Comparison of ENCODE assay signal across 21 cellular contexts in the genomic region with DNA sequence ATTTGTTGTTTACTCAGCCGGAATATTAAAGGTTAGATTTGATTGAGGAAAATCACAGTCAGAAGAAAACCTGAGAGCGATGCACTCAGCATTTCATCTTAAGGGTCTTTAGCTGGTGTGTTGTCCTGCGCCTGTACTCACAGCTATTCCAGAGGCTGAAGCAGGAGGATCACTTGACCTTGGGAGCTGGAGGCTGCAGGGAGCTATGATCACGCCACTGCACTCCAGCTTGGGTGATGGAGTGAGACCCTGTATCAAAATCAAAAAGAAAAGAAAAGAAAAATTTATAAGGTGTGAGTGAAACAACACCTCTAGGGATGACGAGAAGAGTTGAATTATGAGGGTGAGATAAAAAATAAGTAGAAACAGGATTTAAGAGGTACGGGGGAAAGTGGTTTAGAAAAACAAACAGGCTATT.
DNase-seq lines count a peak whose midpoint lies in the region; ATAC-seq and TF ChIP-seq lines count a peak whose summit lies in the region.
"Had no signal": no experiment of that assay in that cellular context is flagged by ENCODE, and none has a peak within 500 bp of the region (broad histone marks: within the 10 kb centered on the region; RNA-seq: fewer than 3 reads in every experiment).

No MANE protein-coding gene starts in this region.

- no peaks in the 10 kb centered on the region for H3K4me1 ChIP-seq in HUES6 (ENCODE audit: control insufficient read depth, insufficient read depth, low read length)
- peaks cover 11% of the 10 kb centered on the region; the same call in 1 of the 2 replicates for H3K4me1 ChIP-seq in Panc1 (ENCODE audit: control insufficient read depth, insufficient read depth, low read length)
- H3K4me1 ChIP-seq in hepatocyte (ENCODE audit: insufficient read depth): peaks cover 3% of the 10 kb centered on the region
- H3K4me1 ChIP-seq: tibial artery had no signal

- H3K27ac Mint-ChIP-seq in Calu3 (ENCODE audit: unreplicated experiment): no peak overlapping the region
- H3K27ac Mint-ChIP-seq: IgD-negative memory B cell; naive thymus-derived CD8-positive, alpha-beta T cell had no signal

- in situ Hi-C loops in Panc1 (cut with HindIII; ENCODE audit: low pct_unique_long_range_greater_than_20kb, low sequenced_read_pairs): no loop called here

- ATAC-seq in Panc1 (no peak), HG02678 (IDR thresholded peaks at IDR 0.05; ENCODE audit: unreplicated experiment) (no peak)
- ATAC-seq: activated CD4-positive, CD25-positive, alpha-beta regulatory T cell treated with anti-CD3 and anti-CD28 coated beads, Interleukin-2, amount 50 U/mL, for 24 hours; left cardiac atrium; naive thymus-derived CD8-positive, alpha-beta T cell had no signal

- 70% methylated on average over 6 of the region's 6 CpGs for WGBS in hepatocyte (ENCODE audit: low lambda C conversion rate, missing lambda C conversion rate)

- H3K9ac ChIP-seq in HUES6 (ENCODE audit: low read length): no peak overlapping the region
- H3K9ac ChIP-seq: GM23248 had no signal

- H3K79me2 ChIP-seq in hepatocyte: no peaks in the 10 kb centered on the region

- H3K4me1 Mint-ChIP-seq in Calu3 (ENCODE audit: low read depth, unreplicated experiment): peaks cover 18% of the 10 kb centered on the region
- H3K4me1 Mint-ChIP-seq: activated naive CD8-positive, alpha-beta T cell treated with anti-CD3 and anti-CD28 coated beads for 36 hours; IgD-negative memory B cell; naive thymus-derived CD8-positive, alpha-beta T cell had no signal

- peak overlapping the region; percentile 68 for H3K4me3 Mint-ChIP-seq in Calu3 (ENCODE audit: low read depth, unreplicated experiment)
- H3K4me3 Mint-ChIP-seq: activated naive CD8-positive, alpha-beta T cell treated with anti-CD3 and anti-CD28 coated beads for 36 hours; IgD-negative memory B cell; naive thymus-derived CD8-positive, alpha-beta T cell had no signal

- H3K9me3 ChIP-seq in HUES6 (ENCODE audit: control insufficient read depth, insufficient read depth, low read depth, low read length) (no peaks in the 10 kb centered on the region), Panc1 (ENCODE audit: control insufficient read depth, insufficient read depth, low read depth, low read length) (no peaks in the 10 kb centered on the region), hepatocyte (ENCODE audit: low read depth) (no peaks in the 10 kb centered on the region)
- H3K9me3 ChIP-seq: tibial artery had no signal

- H3K36me3 ChIP-seq in HUES6 (ENCODE audit: control insufficient read depth, insufficient read depth, low read length): no peaks in the 10 kb centered on the region; the same call in 1 of the 2 replicates
- no peaks in the 10 kb centered on the region for H3K36me3 ChIP-seq in Panc1 (ENCODE audit: control insufficient read depth, insufficient read depth, low read length)
- no peaks in the 10 kb centered on the region for H3K36me3 ChIP-seq in hepatocyte (replicated peaks; ENCODE audit: insufficient read depth, low read depth)
- H3K36me3 ChIP-seq: brain microvascular endothelial cell, tibial artery had no signal

- no peaks in the 10 kb centered on the region for H3K9me3 Mint-ChIP-seq in Calu3 (ENCODE audit: low read depth, unreplicated experiment)
- H3K9me3 Mint-ChIP-seq: activated naive CD8-positive, alpha-beta T cell treated with anti-CD3 and anti-CD28 coated beads for 36 hours had no signal

- no peaks in the 10 kb centered on the region for H4K20me1 ChIP-seq in hepatocyte (ENCODE audit: insufficient read depth, poor library complexity, severe bottlenecking)

- H3K27ac ChIP-seq in HUES6 (ENCODE audit: low read depth, low read length): no peak overlapping the region
- peak overlapping the region; percentile 2; the same call in 1 of the 2 replicates for H3K27ac ChIP-seq in Panc1 (ENCODE audit: low read length)
- H3K27ac ChIP-seq in hepatocyte: no peak overlapping the region
- H3K27ac ChIP-seq: brain microvascular endothelial cell, GM23248, tibial artery had no signal

- no peak overlapping the region for H2AFZ ChIP-seq in hepatocyte
- H2AFZ ChIP-seq: GM23248 had no signal

- H3K4me2 ChIP-seq in hepatocyte: peak overlapping the region; percentile 68

- CTCF ChIA-PET in Calu3 (lab: Charles Lee) (interaction anchor here (0.7 to 1.2 kb wide), 4 partner anchors 11 to 790 kb away, joined by 3 to 5 read pairs (median 3); no protein-coding TSS in a partner anchor), Panc1 (lab: Charles Lee) (no interaction called here)

- BruUV-seq in Calu3 (replicated peaks; lab: Mats Ljungman, UMichigan) (no TSS peak), Panc1 (replicated peaks; lab: Mats Ljungman, UMichigan) (no TSS peak)

- H3K27me3 ChIP-seq in HUES6 (ENCODE audit: control insufficient read depth, insufficient read depth, low read length): peaks cover 20% of the 10 kb centered on the region; the same call in 1 of the 2 replicates
- no peaks in the 10 kb centered on the region for H3K27me3 ChIP-seq in Panc1 (ENCODE audit: control insufficient read depth, insufficient read depth, low read length)
- H3K27me3 ChIP-seq in hepatocyte: peaks cover 77% of the 10 kb centered on the region
- H3K27me3 ChIP-seq: brain microvascular endothelial cell had no signal

- intact Hi-C loops in Calu3 (cut with micrococcal nuclease; ENCODE audit: unreplicated experiment) (loop anchor here (5.0 to 10.0 kb wide), 2 partner anchors 33 to 56 kb away; no protein-coding TSS in a partner anchor), Panc1 (cut with micrococcal nuclease; ENCODE audit: unreplicated experiment) (loop anchor here (5.0 kb wide), 1 partner anchor 33 kb away; no protein-coding TSS in a partner anchor)

- POLR2A ChIA-PET in Panc1 (lab: Charles Lee): interaction anchor here (0.6 kb wide), 2 partner anchors 19 to 26 kb away, joined by 7 to 11 read pairs; no protein-coding TSS in a partner anchor

- H3K36me3 Mint-ChIP-seq in Calu3 (ENCODE audit: insufficient read depth, unreplicated experiment): peaks cover 12% of the 10 kb centered on the region
- H3K36me3 Mint-ChIP-seq: IgD-negative memory B cell had no signal

- DNase-seq in Calu3 (no peak), Panc1 (ENCODE audit: low read depth, low spot score) (no peak), hepatocyte (ENCODE audit: low spot score) (no peak), GM10266 (ENCODE audit: extremely low spot score) (no peak)
- DNase-seq in stimulated activated CD4-positive, alpha-beta T cell treated with anti-CD3 and anti-CD28 coated beads, Interleukin-2, amount 100 ng/mL, for 24 hours: no peak
- DNase-seq: activated CD8-positive, alpha-beta memory T cell treated with anti-CD3 and anti-CD28 coated beads for 24 hours; activated naive CD8-positive, alpha-beta T cell treated with anti-CD3 and anti-CD28 coated beads for 36 hours; AML-193; COR-L47; cortex of kidney; GM23248; left cardiac atrium; naive thymus-derived CD8-positive, alpha-beta T cell; NCI-H1092 treated with DMSO at 0.1 percent for 48 hours; T-helper 9 cell; tibial artery had no signal

- TF ChIP-seq CTCF in Calu3 (IDR thresholded peaks at IDR 0.05; ENCODE audit: unreplicated experiment) (no peak), Panc1 (IDR thresholded peaks at IDR 0.05) (no peak), hepatocyte (IDR thresholded peaks at IDR 0.05; ENCODE audit: poor library complexity) (no peak), GM10266 (IDR thresholded peaks at IDR 0.05; ENCODE audit: control insufficient read depth, insufficient read depth, low read depth, missing control alignments) (no peak)

- no peaks in the 10 kb centered on the region for H3K27me3 Mint-ChIP-seq in Calu3 (ENCODE audit: unreplicated experiment)

- H3K4me3 ChIP-seq in HUES6 (ENCODE audit: low read depth, low read length) (peak overlapping the region; percentile 71; the same call in 1 of the 2 replicates), Panc1 (ENCODE audit: low read depth in 2 of 2, low read length in 2 of 2) (peak overlapping the region; percentile 52 to 84), hepatocyte (no peak overlapping the region)
- H3K4me3 ChIP-seq: GM23248, tibial artery had no signal

- no peaks in the 10 kb centered on the region for H3K9me2 ChIP-seq in hepatocyte (replicated peaks; ENCODE audit: insufficient read depth)
